In the genomic region with DNA sequence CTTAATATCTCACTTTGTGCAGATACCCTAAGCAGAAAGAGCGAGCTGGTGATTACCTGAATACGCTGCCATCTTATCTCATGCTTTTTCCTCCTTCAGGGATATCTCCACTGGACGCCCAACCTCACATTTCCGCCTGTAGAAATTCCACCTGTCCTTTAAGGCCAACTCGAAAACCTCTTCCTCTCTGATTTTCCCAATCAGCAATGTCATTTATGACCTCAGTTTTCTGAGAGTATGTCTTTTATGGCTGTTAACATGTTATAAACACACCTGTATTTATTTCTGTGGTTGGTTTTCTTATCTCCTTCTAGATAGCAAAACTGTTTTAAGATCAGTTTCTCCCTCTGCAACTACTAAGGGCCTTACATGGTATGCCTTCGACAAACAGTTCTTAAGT, we compare ENCODE assay signal across 10 cellular contexts. TPM values are rescaled to one million over a fixed set of nuclear protein-coding genes. Genes with fewer than 3 reads are reported as not detected.
DNase-seq lines count a peak whose midpoint lies in the region; ATAC-seq and TF ChIP-seq lines count a peak whose summit lies in the region.
"Had no signal": no experiment of that assay in that cellular context is flagged by ENCODE, and none has a peak within 500 bp of the region (broad histone marks: within the 10 kb centered on the region; RNA-seq: fewer than 3 reads in every experiment).

No MANE protein-coding gene starts in this region.

- H3K27ac Mint-ChIP-seq in CD4-positive, alpha-beta T cell: peak overlapping the region; percentile 79
- peak overlapping the region; percentile 80 for H3K27ac Mint-ChIP-seq in central memory CD8-positive, alpha-beta T cell (ENCODE audit: low read depth)
- no peak overlapping the region for H3K27ac Mint-ChIP-seq in neural crest cell (ENCODE audit: unreplicated experiment)

- DNase-seq in CD4-positive, alpha-beta T cell: no peak
- DNase-seq in MM.1S: no peak
- DNase-seq in central memory CD8-positive, alpha-beta T cell (ENCODE audit: low spot score in 2 of 2): no peak
- DNase-seq in neural crest cell (ENCODE audit: low read depth, low spot score): no peak
- DNase-seq in NCI-H2029 (lab: John Stamatoyannopoulos, UW): no peak
- no peak for DNase-seq in cerebellar cortex (ENCODE audit: low spot score)
- no peak for DNase-seq in stimulated activated CD4-positive, alpha-beta T cell treated with anti-CD3 and anti-CD28 coated beads, Interleukin-4, amount 100 ng/mL, for 24 hours
- DNase-seq: GM23248, NCI-H2081 had no signal

- no peak overlapping the region for H3K4me3 ChIP-seq in MM.1S (ENCODE audit: low read length)

- TF ChIP-seq CTCF in CD4-positive, alpha-beta T cell (IDR thresholded peaks at IDR 0.05): no peak
- TF ChIP-seq CTCF in MM.1S (IDR thresholded peaks at IDR 0.05; ENCODE audit: low read length) (no peak), neural crest cell (conservative IDR thresholded peaks at IDR 0.05) (no peak)

- peaks cover 31% of the 10 kb centered on the region for H3K79me2 ChIP-seq in MM.1S (ENCODE audit: low read length)

- no peaks in the 10 kb centered on the region for H4K20me1 ChIP-seq in MM.1S (ENCODE audit: insufficient read depth, low read length)

- H3F3A ChIP-seq in MM.1S (ENCODE audit: insufficient read depth, low read length): peaks cover 11% of the 10 kb centered on the region

- no peak overlapping the region for H3K9ac ChIP-seq in MM.1S (ENCODE audit: low read length)

- H3K27ac ChIP-seq in CD4-positive, alpha-beta T cell (ENCODE audit: low read depth, low read length): peak overlapping the region; percentile 74
- H3K27ac ChIP-seq in MM.1S (ENCODE audit: low read length): no peak overlapping the region
- H3K27ac ChIP-seq: GM23248 had no signal

- no peaks in the 10 kb centered on the region for H3K9me2 ChIP-seq in MM.1S (replicated peaks; ENCODE audit: insufficient read depth, low read length)

- H3K4me3 Mint-ChIP-seq in CD4-positive, alpha-beta T cell: peak overlapping the region; percentile 92
- H3K4me3 Mint-ChIP-seq in central memory CD8-positive, alpha-beta T cell: peak overlapping the region; percentile 95
- peak overlapping the region; percentile 74 for H3K4me3 Mint-ChIP-seq in neural crest cell

- 0 out of 2 replicates have a peak overlapping the region, but pooled peaks have one; percentile 79 for H2AFZ ChIP-seq in MM.1S (ENCODE audit: low read length)

- H3K9me3 ChIP-seq in CD4-positive, alpha-beta T cell (ENCODE audit: control insufficient read depth, low read length): no peaks in the 10 kb centered on the region
- no peaks in the 10 kb centered on the region for H3K9me3 ChIP-seq in MM.1S (replicated peaks; ENCODE audit: insufficient read depth, low read length)

- H3K27me3 Mint-ChIP-seq in CD4-positive, alpha-beta T cell: no peaks in the 10 kb centered on the region
- no peaks in the 10 kb centered on the region for H3K27me3 Mint-ChIP-seq in central memory CD8-positive, alpha-beta T cell
- peaks cover 14% of the 10 kb centered on the region for H3K27me3 Mint-ChIP-seq in neural crest cell (ENCODE audit: low read depth)

- H3K4me2 ChIP-seq in MM.1S (ENCODE audit: low read depth, low read length): no peak overlapping the region

- H3K9me3 Mint-ChIP-seq in CD4-positive, alpha-beta T cell: no peaks in the 10 kb centered on the region
- H3K9me3 Mint-ChIP-seq in central memory CD8-positive, alpha-beta T cell: no peaks in the 10 kb centered on the region
- no peaks in the 10 kb centered on the region for H3K9me3 Mint-ChIP-seq in neural crest cell

- H3K36me3 ChIP-seq in MM.1S (replicated peaks; ENCODE audit: insufficient read depth, low read length): no peaks in the 10 kb centered on the region

- H3K4me1 ChIP-seq in MM.1S (ENCODE audit: low read length): peaks cover 33% of the 10 kb centered on the region

- no peak for ATAC-seq in CD4-positive, alpha-beta T cell (ENCODE audit: poor library complexity)
- ATAC-seq in central memory CD8-positive, alpha-beta T cell (replicated peaks; ENCODE audit: extremely low read depth, poor library complexity, severe bottlenecking): no peak
- no peak for ATAC-seq in HG03045 (IDR thresholded peaks at IDR 0.05; ENCODE audit: unreplicated experiment)

- CTCF ChIA-PET in CD4-positive, alpha-beta T cell (lab: Charles Lee): interaction anchor here (1.0 to 9.9 kb wide), 13 partner anchors 13 to 93 kb away, joined by 4 to 131 read pairs (median 8); no protein-coding TSS in a partner anchor

- no peaks in the 10 kb centered on the region for H3K27me3 ChIP-seq in CD4-positive, alpha-beta T cell (ENCODE audit: control insufficient read depth, insufficient read depth, low read length)
- H3K27me3 ChIP-seq in MM.1S (replicated peaks; ENCODE audit: insufficient read depth, low read length): no peaks in the 10 kb centered on the region

- intact Hi-C loops in CD4-positive, alpha-beta T cell (cut with DNase I, micrococcal nuclease): loop anchor here (1.0 to 10.0 kb wide), 4 partner anchors 13 to 375 kb away; a partner anchor contains a TSS

- peaks cover 83% of the 10 kb centered on the region for H3K4me1 Mint-ChIP-seq in CD4-positive, alpha-beta T cell (ENCODE audit: low read depth)
- H3K4me1 Mint-ChIP-seq in central memory CD8-positive, alpha-beta T cell: peaks cover 74% of the 10 kb centered on the region
- peaks cover 13% of the 10 kb centered on the region for H3K4me1 Mint-ChIP-seq in neural crest cell

- H3K36me3 Mint-ChIP-seq in CD4-positive, alpha-beta T cell (ENCODE audit: low read depth): peaks cover 28% of the 10 kb centered on the region
- H3K36me3 Mint-ChIP-seq in central memory CD8-positive, alpha-beta T cell (ENCODE audit: insufficient read depth): peaks cover 27% of the 10 kb centered on the region
- H3K36me3 Mint-ChIP-seq in neural crest cell (ENCODE audit: low read depth): peaks cover 2% of the 10 kb centered on the region

- POLR2A ChIA-PET in CD4-positive, alpha-beta T cell (lab: Charles Lee): interaction anchor here (1.0 to 9.4 kb wide), 8 partner anchors 14 to 94 kb away, joined by 3 to 158 read pairs (median 16); no protein-coding TSS in a partner anchor

RNA-seq across cellular contexts. Expression of a gene that starts 41.1 kb away (rescaled TPM):
- total RNA-seq in CD4-positive, alpha-beta T cell: not detected
- total RNA-seq in neural crest cell: 0.14 and 0.26 TPM in 2 replicates
- total RNA-seq: GM23248 had no signal
